ENCODE assay signal across 8 cellular contexts in genomic region chr16:19883296-19883951, GRCh38. TPM values are rescaled to one million over a fixed set of nuclear protein-coding genes. Genes with fewer than 3 reads are reported as not detected.
DNase-seq lines count a peak whose midpoint lies in the region; ATAC-seq and TF ChIP-seq lines count a peak whose summit lies in the region.

No MANE protein-coding gene starts in this region.

- 0 out of 2 replicates have a peak, but pooled peaks cover 3% of the 10 kb centered on the region for H3K4me1 ChIP-seq in MM.1S (ENCODE audit: low read length)

- H3K27me3 ChIP-seq in MM.1S (replicated peaks; ENCODE audit: insufficient read depth, low read length), result peaks cover 19% of the 10 kb centered on the region

- H3K27ac Mint-ChIP-seq in endothelial cell (ENCODE audit: unreplicated experiment) (peak overlapping the region; percentile 94), naive B cell (peak overlapping the region in 1 of 6 donors; percentile 91)

- H3K4me2 ChIP-seq in MM.1S (ENCODE audit: low read depth, low read length), result no peak overlapping the region

- no peak overlapping the region for H3K4me3 ChIP-seq in MM.1S (ENCODE audit: low read length)

- no peak overlapping the region for H2AFZ ChIP-seq in MM.1S (ENCODE audit: low read length)

- H3K36me3 ChIP-seq in MM.1S (replicated peaks; ENCODE audit: insufficient read depth, low read length), result no peaks in the 10 kb centered on the region

- H3K9me3 Mint-ChIP-seq in endothelial cell (ENCODE audit: unreplicated experiment), result no peaks in the 10 kb centered on the region
- no peaks in the 10 kb centered on the region for H3K9me3 Mint-ChIP-seq in naive B cell

- no peak overlapping the region for H3K27ac ChIP-seq in MM.1S (ENCODE audit: low read length)

- H3K4me3 Mint-ChIP-seq in endothelial cell (ENCODE audit: unreplicated experiment) (peak overlapping the region; percentile 97), naive B cell (peak overlapping the region in 7 of 8 donors; percentile 30 to 84 (median 61))

- no peak for TF ChIP-seq CTCF in endothelial cell (IDR thresholded peaks at IDR 0.05; ENCODE audit: unreplicated experiment)
- no peak for TF ChIP-seq CTCF in MM.1S (IDR thresholded peaks at IDR 0.05; ENCODE audit: low read length)

- H3K27me3 Mint-ChIP-seq in endothelial cell (ENCODE audit: unreplicated experiment) (peaks cover 8% of the 10 kb centered on the region), naive B cell (peaks cover 34 to 68% (median 65%) of the 10 kb centered on the region in 3 donors)

- no peaks in the 10 kb centered on the region for H3K79me2 ChIP-seq in MM.1S (ENCODE audit: low read length)

- peak; percentile 42 for DNase-seq in COR-L47 (lab: John Stamatoyannopoulos, UW)
- peak; percentile 49 for DNase-seq in NCI-H748 (lab: John Stamatoyannopoulos, UW; ENCODE audit: unreplicated experiment)
- peak; percentile 51 for DNase-seq in endothelial cell (ENCODE audit: low spot score)
- no peak for DNase-seq in naive B cell
- no peak for DNase-seq in MM.1S

- H4K20me1 ChIP-seq in MM.1S (ENCODE audit: insufficient read depth, low read length), result no peaks in the 10 kb centered on the region

- no peaks in the 10 kb centered on the region for H3K9me3 ChIP-seq in MM.1S (replicated peaks; ENCODE audit: insufficient read depth, low read length)

- no peak overlapping the region for H3K9ac ChIP-seq in MM.1S (ENCODE audit: low read length)

- peaks cover 22% of the 10 kb centered on the region for H3K36me3 Mint-ChIP-seq in endothelial cell (ENCODE audit: low read depth, unreplicated experiment)
- H3K36me3 Mint-ChIP-seq in naive B cell, result no peaks in the 10 kb centered on the region

- no peaks in the 10 kb centered on the region for H3F3A ChIP-seq in MM.1S (ENCODE audit: insufficient read depth, low read length)

- ATAC-seq in naive B cell (ENCODE audit: low read depth in 2 of 2), result no peak
- no peak for ATAC-seq in GM21381 (IDR thresholded peaks at IDR 0.05; ENCODE audit: unreplicated experiment)
- ATAC-seq in HG03135 (IDR thresholded peaks at IDR 0.05; ENCODE audit: unreplicated experiment), result no peak
- ATAC-seq in GM19455 (IDR thresholded peaks at IDR 0.05; ENCODE audit: unreplicated experiment), result no peak

- no peaks in the 10 kb centered on the region for H3K9me2 ChIP-seq in MM.1S (replicated peaks; ENCODE audit: insufficient read depth, low read length)

- peaks cover 28% of the 10 kb centered on the region for H3K4me1 Mint-ChIP-seq in endothelial cell (ENCODE audit: unreplicated experiment)
- H3K4me1 Mint-ChIP-seq in naive B cell, result peaks cover 20 to 33% (median 25%) of the 10 kb centered on the region in 3 donors

RNA-seq across cellular contexts. Expression of gene GPRC5B, which starts 1.2 kb away (rescaled TPM):
- 140 TPM for total RNA-seq in endothelial cell (ENCODE audit: unreplicated experiment)
- not detected for polyA plus RNA-seq in naive B cell (ENCODE audit: low read depth in 6 of 6)

Comparison
In these comparisons a context has a peak if more than half of its experiments do, and no peak if none do; other contexts are left out.
1. DNase-seq: peak in COR-L47 (single experiment), NCI-H748 (single experiment) and endothelial cell (single experiment); none in naive B cell (single experiment) and MM.1S (single experiment).